ENCODE assay signal across 19 cellular contexts in the genomic region with DNA sequence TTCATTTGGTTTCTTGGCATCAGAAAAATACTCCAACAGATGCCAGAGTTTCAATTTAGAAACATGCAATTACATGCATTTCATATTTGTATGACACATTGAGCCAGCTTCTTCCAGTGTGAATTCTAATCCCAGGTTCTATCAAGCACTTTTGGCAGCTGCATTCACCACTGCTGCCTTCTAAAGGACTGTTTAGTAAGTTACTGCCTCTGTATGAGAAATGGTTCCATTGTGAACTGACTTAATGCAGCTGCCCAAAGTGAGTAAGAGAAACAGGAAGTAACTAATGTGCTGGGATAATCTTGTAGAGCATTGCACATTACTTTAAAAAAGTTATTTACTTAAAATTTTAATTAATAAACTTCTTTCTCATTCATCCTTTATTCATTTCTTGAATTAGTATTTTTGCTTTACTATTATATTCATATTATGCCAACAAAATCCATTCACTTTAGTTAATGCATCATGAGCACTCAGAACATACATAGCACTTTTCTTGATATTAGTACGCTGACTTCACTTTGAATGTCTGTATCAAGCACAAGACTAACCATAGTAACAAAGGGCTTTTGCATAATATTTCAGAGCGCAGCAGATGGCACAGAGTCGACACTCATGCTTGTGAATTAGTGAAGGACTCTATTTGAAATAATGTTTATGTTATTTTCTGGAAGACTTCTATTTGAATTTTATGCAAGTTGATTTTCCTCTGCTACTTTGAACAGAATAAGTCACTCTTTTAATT. TPM values are rescaled to one million over a fixed set of nuclear protein-coding genes. Genes with fewer than 3 reads are reported as not detected.
DNase-seq lines count a peak whose midpoint lies in the region; ATAC-seq and TF ChIP-seq lines count a peak whose summit lies in the region.
"Had no signal": no experiment of that assay in that cellular context is flagged by ENCODE, and none has a peak within 500 bp of the region (broad histone marks: within the 10 kb centered on the region; RNA-seq: fewer than 3 reads in every experiment).

No MANE protein-coding gene starts in this region.

- TF ChIP-seq CTCF in A673 (conservative IDR thresholded peaks at IDR 0.05; ENCODE audit: low read depth, low read length): no peak; the same call in 1 of the 2 replicates
- no peak for TF ChIP-seq CTCF in SU-DHL-6 (IDR thresholded peaks at IDR 0.05; ENCODE audit: insufficient read depth, low read length, poor library complexity, severe bottlenecking)
- TF ChIP-seq CTCF in fibroblast of pulmonary artery (IDR thresholded peaks at IDR 0.05; ENCODE audit: low read length, missing control alignments): no peak

- intact Hi-C loops in A673 (cut with micrococcal nuclease; ENCODE audit: unreplicated experiment): no loop called here

- no peaks in the 10 kb centered on the region for H3K79me2 ChIP-seq in SU-DHL-6 (ENCODE audit: insufficient read depth, low read length)

- CTCF ChIA-PET in A673 (lab: Charles Lee): no interaction called here

- peak overlapping the region; percentile 25 for H3K27ac ChIP-seq in A673 (ENCODE audit: low read depth, low read length, poor library complexity, severe bottlenecking)
- peak overlapping the region; percentile 27; the same call in 1 of the 2 replicates for H3K27ac ChIP-seq in SU-DHL-6 (ENCODE audit: low read depth, low read length)
- H3K27ac ChIP-seq: vagina had no signal

- POLR2A ChIA-PET in A673 (lab: Charles Lee; ENCODE audit: low non-redundant PET): interaction anchor here (0.7 kb wide), 1 partner anchor 80 kb away, joined by 3 read pairs; no protein-coding TSS in a partner anchor

- peak overlapping the region; percentile 24 for H3K4me2 ChIP-seq in SU-DHL-6 (ENCODE audit: low read depth, low read length, poor library complexity, severe bottlenecking)

- no peaks in the 10 kb centered on the region for H3K9me2 ChIP-seq in SU-DHL-6 (replicated peaks; ENCODE audit: insufficient read depth, low read length)

- H3K4me1 ChIP-seq in A673 (ENCODE audit: insufficient read depth, low read length, poor library complexity, severe bottlenecking): peaks cover 29% of the 10 kb centered on the region
- H3K4me1 ChIP-seq: vagina had no signal

- H3K4me3 ChIP-seq in A673 (ENCODE audit: low read depth, low read length, poor library complexity, severe bottlenecking) (no peak overlapping the region), SU-DHL-6 (ENCODE audit: insufficient read depth, low read length, poor library complexity, severe bottlenecking) (no peak overlapping the region), fibroblast of pulmonary artery (replicated peaks; ENCODE audit: low read depth, low read length) (no peak overlapping the region)
- H3K4me3 ChIP-seq: vagina had no signal

- H3K27me3 ChIP-seq in A673 (replicated peaks; ENCODE audit: insufficient read depth, low read depth, low read length, poor library complexity) (no peaks in the 10 kb centered on the region), SU-DHL-6 (ENCODE audit: low read length) (no peaks in the 10 kb centered on the region)
- H3K27me3 ChIP-seq: vagina had no signal

- ATAC-seq in GM19035 (IDR thresholded peaks at IDR 0.05; ENCODE audit: unreplicated experiment): no peak
- ATAC-seq: HepG2 had no signal

- no TSS peak for BruUV-seq in A673 (replicated peaks; lab: Mats Ljungman, UMichigan)

- H3K9me3 ChIP-seq in A673 (ENCODE audit: low read depth, low read length, poor library complexity, severe bottlenecking): peaks cover 15% of the 10 kb centered on the region
- no peaks in the 10 kb centered on the region for H3K9me3 ChIP-seq in SU-DHL-6 (ENCODE audit: insufficient read depth, low read length)
- H3K9me3 ChIP-seq: vagina had no signal

- DNase-seq in A673 (ENCODE audit: low spot score) (peak; percentile 71), KG1 (lab: John Stamatoyannopoulos, UW) (peak; percentile 28), fibroblast of pulmonary artery (ENCODE audit: low read depth) (peak; percentile 54), HT-29 (ENCODE audit: low spot score) (no peak), Ammon's horn (ENCODE audit: low spot score) (no peak)
- DNase-seq in activated CD4-positive, alpha-beta T cell treated with anti-CD3 and anti-CD28 coated beads for 4 hours: no peak
- DNase-seq: activated T-cell treated with anti-CD3 and anti-CD28 coated beads, Interleukin-2, amount 50 U/mL, for 1 hour; amygdala; DMS153; effector CD8-positive, alpha-beta T cell; NCI-H2081; retina; stimulated activated naive CD4-positive, alpha-beta T cell had no signal

- H2AFZ ChIP-seq in SU-DHL-6 (ENCODE audit: low read depth, low read length, severe bottlenecking): peak overlapping the region; percentile 14

- H4K20me1 ChIP-seq in SU-DHL-6 (ENCODE audit: low read depth, low read length): no peaks in the 10 kb centered on the region

- peaks cover 10% of the 10 kb centered on the region for H3F3A ChIP-seq in SU-DHL-6 (ENCODE audit: insufficient read depth)

- no peaks in the 10 kb centered on the region for H3K36me3 ChIP-seq in A673 (ENCODE audit: insufficient read depth, low read length, poor library complexity, severe bottlenecking)
- peaks cover 2% of the 10 kb centered on the region; the same call in 1 of the 2 replicates for H3K36me3 ChIP-seq in SU-DHL-6 (ENCODE audit: low read length)
- H3K36me3 ChIP-seq: vagina had no signal

- no peak overlapping the region for H3K9ac ChIP-seq in SU-DHL-6 (ENCODE audit: low read length)

RNA-seq across cellular contexts. Expression of gene RGS18, which starts 9.9 kb away (rescaled TPM):
- 0.13 and 1.1 TPM in 2 replicates for total RNA-seq in A673 (2021)
- not detected in 2 replicates for total RNA-seq in HT-29 (2014; rRNA removed; shearing (Covaris generic))
- total RNA-seq: glomerular endothelial cell, HepG2, kidney epithelial cell had no signal

Comparison
In these comparisons a context has a peak if more than half of its experiments do, and no peak if none do; other contexts are left out.
1. DNase-seq: peak in A673 (single experiment), KG1 (single experiment) and fibroblast of pulmonary artery (single experiment); none in HT-29 (single experiment), activated CD4-positive, alpha-beta T cell treated with anti-CD3 and anti-CD28 coated beads for 4 hours (0 of 2) and Ammon's horn (single experiment).